29 cellular contexts compared by ENCODE assay signal in genomic region chr5:39869396-39869795, GRCh38.
"Had no signal": no experiment of that assay in that cellular context is flagged by ENCODE, and none has a peak within 500 bp of the region (broad histone marks: within the 10 kb centered on the region; RNA-seq: fewer than 3 reads in every experiment).

No MANE protein-coding gene starts in this region.

- DNase-seq: stimulated activated CD4-positive, alpha-beta T cell treated with anti-CD3 and anti-CD28 coated beads, Interleukin-2, amount 100 ng/mL, for 48 hours; stimulated activated CD4-positive, alpha-beta T cell treated with anti-CD3 and anti-CD28 coated beads, Interleukin-4, amount 100 ng/mL, for 1 hour; stimulated activated CD4-positive, alpha-beta T cell treated with anti-CD3 and anti-CD28 coated beads, Interleukin-4, amount 100 ng/mL, for 24 hours; stimulated activated CD4-positive, alpha-beta T cell treated with anti-CD3 and anti-CD28 coated beads, Interleukin-4, amount 100 ng/mL, for 4 hours; stimulated activated CD8-positive, alpha-beta memory T cell treated with anti-CD3 and anti-CD28 coated beads, Interleukin-4, amount 100 ng/mL, for 48 hours; stimulated activated naive B cell treated with anti-CD40 and anti-IgM and Interleukin-4, amounts not matched to agents 10 μg/mL and 1 μg/mL and 100 μg/mL, for 72 hours; stimulated activated naive CD4-positive, alpha-beta T cell; stimulated activated naive CD4-positive, alpha-beta T cell treated with Interleukin-2 at 50 U/mL for 16 hours; stimulated activated naive CD8-positive, alpha-beta T cell treated with anti-CD3 and anti-CD28 coated beads, Interleukin-15, amount 100 ng/mL, for 72 hours; stimulated activated naive CD8-positive, alpha-beta T cell treated with anti-CD3 and anti-CD28 coated beads, Interleukin-15, Interleukin-2, amounts not matched to agents 100 U/mL and 50 U/mL, for 24 hours; stomach; substantia nigra; testis; thyroid gland; tibial artery; transverse colon; trophoblast cell; upper lobe of left lung; upper lobe of right lung; uterus had no signal

- H3K27me3 Mint-ChIP-seq: type B pancreatic cell had no signal

- ATAC-seq: stimulated activated effector memory CD8-positive, alpha-beta T cell treated with anti-CD3 and anti-CD28 coated beads, Interleukin-12 subunit alpha, Interleukin-12 subunit beta, amount 100 ng/mL, for 72 hours; stimulated activated memory B cell treated with anti-CD40 and anti-IgM and Interleukin-4, amounts not matched to agents 10 μg/mL and 1 μg/mL and 100 μg/mL, for 72 hours; stimulated activated naive B cell treated with anti-CD40 and anti-IgM and Interleukin-4, amounts not matched to agents 10 μg/mL and 1 μg/mL and 100 μg/mL, for 72 hours; stimulated activated naive CD8-positive, alpha-beta T cell treated with anti-CD3 and anti-CD28 coated beads, Interleukin-15, amount 100 ng/mL, for 72 hours; stimulated activated naive CD8-positive, alpha-beta T cell treated with anti-CD3 and anti-CD28 coated beads, Interleukin-15, Interleukin-2, amounts not matched to agents 100 U/mL and 50 U/mL, for 24 hours; upper lobe of right lung had no signal

- H3K4me3 Mint-ChIP-seq: stimulated activated effector memory CD8-positive, alpha-beta T cell treated with anti-CD3 and anti-CD28 coated beads, Interleukin-12 subunit alpha, Interleukin-12 subunit beta, amount 100 ng/mL, for 72 hours; stimulated activated memory B cell treated with anti-CD40 and anti-IgM and Interleukin-4, amounts not matched to agents 10 μg/mL and 1 μg/mL and 100 μg/mL, for 72 hours; stimulated activated naive B cell treated with anti-CD40 and anti-IgM and Interleukin-4, amounts not matched to agents 10 μg/mL and 1 μg/mL and 100 μg/mL, for 72 hours; stimulated activated naive CD8-positive, alpha-beta T cell treated with anti-CD3 and anti-CD28 coated beads, Interleukin-15, amount 100 ng/mL, for 72 hours; stimulated activated naive CD8-positive, alpha-beta T cell treated with anti-CD3 and anti-CD28 coated beads, Interleukin-15, Interleukin-2, amounts not matched to agents 100 ng/mL and 50 ng/mL, for 24 hours; type B pancreatic cell had no signal

- H3K27me3 ChIP-seq: stomach, suprapubic skin, testis, thyroid gland, tibial artery, tibial nerve, transverse colon, upper lobe of left lung, upper lobe of right lung, uterus, vagina had no signal

- H3K9me3 Mint-ChIP-seq: type B pancreatic cell had no signal

- FAIRE-seq: urothelium cell line had no signal

- H3K36me3 Mint-ChIP-seq: stimulated activated effector memory CD8-positive, alpha-beta T cell treated with anti-CD3 and anti-CD28 coated beads, Interleukin-12 subunit alpha, Interleukin-12 subunit beta, amount 100 ng/mL, for 72 hours; stimulated activated memory B cell treated with anti-CD40 and anti-IgM and Interleukin-4, amounts not matched to agents 10 μg/mL and 1 μg/mL and 100 μg/mL, for 72 hours; stimulated activated naive B cell treated with anti-CD40 and anti-IgM and Interleukin-4, amounts not matched to agents 10 μg/mL and 1 μg/mL and 100 μg/mL, for 72 hours; type B pancreatic cell had no signal

- H3K36me3 ChIP-seq: stomach, suprapubic skin, thoracic aorta, thyroid gland, tibial artery, tibial nerve, transverse colon, upper lobe of left lung, upper lobe of right lung, uterus, vagina had no signal

- H3K27ac ChIP-seq: stomach, suprapubic skin, testis, thoracic aorta, thyroid gland, tibial artery, tibial nerve, transverse colon, upper lobe of left lung, upper lobe of right lung, uterus, vagina had no signal

- H3K4me1 ChIP-seq: stomach, suprapubic skin, testis, thyroid gland, tibial artery, tibial nerve, transverse colon, upper lobe of left lung, upper lobe of right lung, uterus, vagina had no signal

- H3K27ac Mint-ChIP-seq: stimulated activated effector memory CD8-positive, alpha-beta T cell treated with anti-CD3 and anti-CD28 coated beads, Interleukin-12 subunit alpha, Interleukin-12 subunit beta, amount 100 ng/mL, for 72 hours; stimulated activated memory B cell treated with anti-CD40 and anti-IgM and Interleukin-4, amounts not matched to agents 10 μg/mL and 1 μg/mL and 100 μg/mL, for 72 hours; stimulated activated naive B cell treated with anti-CD40 and anti-IgM and Interleukin-4, amounts not matched to agents 10 μg/mL and 1 μg/mL and 100 μg/mL, for 72 hours; stimulated activated naive CD8-positive, alpha-beta T cell treated with anti-CD3 and anti-CD28 coated beads, Interleukin-15, amount 100 ng/mL, for 72 hours; stimulated activated naive CD8-positive, alpha-beta T cell treated with anti-CD3 and anti-CD28 coated beads, Interleukin-15, Interleukin-2, amounts not matched to agents 100 ng/mL and 50 ng/mL, for 24 hours; type B pancreatic cell had no signal

- H3K9me3 ChIP-seq: suprapubic skin, testis, thoracic aorta, thyroid gland, tibial artery, upper lobe of left lung, upper lobe of right lung, uterus, vagina had no signal

- H3K4me3 ChIP-seq: stomach, suprapubic skin, testis, thoracic aorta, thyroid gland, tibial artery, tibial nerve, transverse colon, upper lobe of left lung, upper lobe of right lung, uterus, vagina had no signal

- H3K4me1 Mint-ChIP-seq: stimulated activated effector memory CD8-positive, alpha-beta T cell treated with anti-CD3 and anti-CD28 coated beads, Interleukin-12 subunit alpha, Interleukin-12 subunit beta, amount 100 ng/mL, for 72 hours; stimulated activated memory B cell treated with anti-CD40 and anti-IgM and Interleukin-4, amounts not matched to agents 10 μg/mL and 1 μg/mL and 100 μg/mL, for 72 hours; stimulated activated naive B cell treated with anti-CD40 and anti-IgM and Interleukin-4, amounts not matched to agents 10 μg/mL and 1 μg/mL and 100 μg/mL, for 72 hours; stimulated activated naive CD8-positive, alpha-beta T cell treated with anti-CD3 and anti-CD28 coated beads, Interleukin-15, amount 100 ng/mL, for 72 hours had no signal
